Comparison of ENCODE assay signal across 8 cellular contexts in the genomic region with DNA sequence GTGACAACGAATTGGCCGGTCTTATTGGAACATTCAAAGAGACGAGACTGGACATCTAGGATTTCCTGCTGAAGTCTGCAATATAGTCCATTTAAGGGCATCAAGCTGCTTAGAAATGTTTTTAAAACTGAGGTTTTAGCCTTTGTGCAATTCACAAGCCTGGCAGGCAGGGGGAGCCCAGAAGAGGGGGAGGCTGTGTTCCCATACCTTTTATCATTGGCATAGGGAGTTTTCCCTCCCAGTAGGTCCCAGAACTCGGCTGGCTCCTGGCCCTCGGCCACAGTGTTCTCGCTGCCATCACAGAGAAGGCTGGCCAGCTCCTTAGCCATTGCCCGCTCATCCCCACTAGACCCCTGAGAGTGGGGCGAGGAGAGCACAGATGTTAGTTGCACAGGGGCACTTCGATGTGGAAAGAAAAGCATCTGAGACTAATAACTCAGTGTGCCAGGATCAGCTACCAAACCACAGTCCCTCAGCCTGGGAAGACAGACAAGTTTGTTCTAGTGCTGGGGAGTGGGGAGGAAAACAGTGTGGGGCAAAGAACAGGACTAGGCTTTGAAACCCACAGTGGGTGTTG. TPM values are rescaled to one million over a fixed set of nuclear protein-coding genes. Genes with fewer than 3 reads are reported as not detected.
DNase-seq lines count a peak whose midpoint lies in the region; ATAC-seq, FAIRE-seq and TF ChIP-seq lines count a peak whose summit lies in the region.

No MANE protein-coding gene starts in this region.

- FAIRE-seq in keratinocyte (lab: Jason Lieb, UNC) = peak; percentile 39

- peak overlapping the region; percentile 43 for H2AFZ ChIP-seq in keratinocyte (ENCODE audit: control insufficient read depth, low read length)

- no peak overlapping the region for H3K4me2 ChIP-seq in keratinocyte (ENCODE audit: control insufficient read depth, extremely low read depth, insufficient read depth, low read depth, low read length)

- dilution Hi-C loops in keratinocyte (cut with MboI; ENCODE audit: extremely low pct_ligation_motif_present, low sequenced_read_pairs) = no loop called here

- H3K79me2 ChIP-seq in keratinocyte (ENCODE audit: control insufficient read depth, insufficient read depth, low read length) = no peaks in the 10 kb centered on the region

- ATAC-seq in HG02610 (IDR thresholded peaks at IDR 0.05; ENCODE audit: unreplicated experiment) = peak; percentile 53

- H3K36me3 ChIP-seq in brain microvascular endothelial cell (replicated peaks) (peaks cover 23% of the 10 kb centered on the region), keratinocyte (ENCODE audit: control insufficient read depth in 2 of 2, extremely low read depth in 1 of 2, insufficient read depth in 2 of 2, low read length in 2 of 2) (peaks cover 3 to 27% of the 10 kb centered on the region in 2 experiments)

- no peak overlapping the region for H3K27ac ChIP-seq in brain microvascular endothelial cell
- no peak overlapping the region for H3K27ac ChIP-seq in keratinocyte (ENCODE audit: control insufficient read depth, insufficient read depth, low read length)

- DNase-seq in Caki2 (ENCODE audit: low read depth) (peak; percentile 31), RPMI7951 (ENCODE audit: low read depth) (peak; percentile 41), brain microvascular endothelial cell (peak; percentile 36), keratinocyte (ENCODE audit: low read depth, low spot score) (no peak), 8988T (no peak), NCI-H2107 (lab: John Stamatoyannopoulos, UW) (no peak)
- peak; percentile 26 for DNase-seq in stimulated activated naive CD4-positive, alpha-beta T cell treated with Interleukin-2 at 50 U/mL for 16 hours (lab: John Stamatoyannopoulos, UW)

- H3K4me3 ChIP-seq in brain microvascular endothelial cell (ENCODE audit: low read depth, low read length) = no peak overlapping the region
- no peak overlapping the region for H3K4me3 ChIP-seq in keratinocyte (ENCODE audit: control insufficient read depth in 2 of 3, extremely low read depth in 1 of 3, insufficient read depth in 2 of 3, low read depth in 1 of 3, low read length in 3 of 3)

- H3K9me3 ChIP-seq in keratinocyte (ENCODE audit: control insufficient read depth, low read depth, low read length) = no peaks in the 10 kb centered on the region

- TF ChIP-seq CTCF in brain microvascular endothelial cell (IDR thresholded peaks at IDR 0.05; ENCODE audit: low read depth, low read length, missing control alignments) = peak; percentile 91
- peak; percentile 74 to 90 (median 87) for TF ChIP-seq CTCF in keratinocyte (optimal IDR thresholded peaks at IDR 0.05 in 1 of 3, IDR thresholded peaks at IDR 0.05 in 1 of 3, conservative IDR thresholded peaks at IDR 0.05 in 1 of 3; ENCODE audit: extremely low read depth in 1 of 3, insufficient read depth in 2 of 3, low read length in 3 of 3)

- H3K27me3 ChIP-seq in brain microvascular endothelial cell (replicated peaks) (no peaks in the 10 kb centered on the region), keratinocyte (ENCODE audit: control insufficient read depth, extremely low read depth, insufficient read depth, low read length) (no peaks in the 10 kb centered on the region)

- in situ Hi-C loops in Caki2 (cut with HindIII; ENCODE audit: low pct_unique_long_range_greater_than_20kb, low sequenced_read_pairs) = no loop called here
- in situ Hi-C loops in brain microvascular endothelial cell (cut with HindIII; ENCODE audit: low pct_ligation_motif_present, low sequenced_read_pairs) = no loop called here

- no peak overlapping the region for H3K9ac ChIP-seq in keratinocyte (ENCODE audit: control insufficient read depth, extremely low read depth, insufficient read depth, low read length)

- no peaks in the 10 kb centered on the region for H3K9me1 ChIP-seq in keratinocyte (ENCODE audit: control insufficient read depth, extremely low read depth, insufficient read depth, low read length)

- H3K4me1 ChIP-seq in keratinocyte (ENCODE audit: control insufficient read depth, extremely low read depth, insufficient read depth, low read length) = no peaks in the 10 kb centered on the region

- H4K20me1 ChIP-seq in keratinocyte (ENCODE audit: control insufficient read depth, extremely low read depth, insufficient read depth, low read length) = no peaks in the 10 kb centered on the region

RNA-seq across cellular contexts. Expression of a gene that starts 15.1 kb away (rescaled TPM):
- total RNA-seq in Caki2 (2014; rRNA removed; shearing (Covaris generic); ENCODE audit: low replicate concordance) = not detected in 2 replicates
- 1.3 and 1.8 TPM in 2 replicates for total RNA-seq in RPMI7951 (2014; rRNA removed; shearing (Covaris generic))
- 0.27 to 1.3 TPM (median 1.3 TPM) in 3 replicates for polyA plus RNA-seq in keratinocyte
- 1.9 TPM for polyA plus RNA-seq in keratinocyte (2011; ENCODE audit: low read depth)
- polyA plus RNA-seq in keratinocyte (2011; cell fraction: cytosol; rRNA removed) = 0.14 and 0.49 TPM in 2 replicates
- 5.3 and 5.4 TPM in 2 replicates for polyA plus RNA-seq in keratinocyte (2011; cell fraction: nucleus; rRNA removed)
- 0.66 and 2.7 TPM in 2 replicates for polyA plus RNA-seq in keratinocyte (2012; ENCODE audit: low replicate concordance)
- 1.3 to 2.7 TPM in 2 of 3 replicates, not detected in the other for polyA minus RNA-seq in keratinocyte
- not detected for polyA minus RNA-seq in keratinocyte (2011; cell fraction: cytosol; rRNA and poly(A)+ RNA removed)
- 1.2 and 1.3 TPM in 2 replicates for polyA minus RNA-seq in keratinocyte (2011; cell fraction: nucleus; rRNA and poly(A)+ RNA removed)

RNA-seq across cellular contexts. Expression of a gene that starts 20.8 kb away (rescaled TPM):
- 25.5 and 49.0 TPM in 2 replicates for total RNA-seq in Caki2 (2014; rRNA removed; shearing (Covaris generic); ENCODE audit: low replicate concordance)
- total RNA-seq in RPMI7951 (2014; rRNA removed; shearing (Covaris generic)) = 43.1 and 48.8 TPM in 2 replicates
- polyA plus RNA-seq in keratinocyte = 20.4 to 30.5 TPM (median 21.0 TPM) in 3 replicates
- polyA plus RNA-seq in keratinocyte (2011; ENCODE audit: low read depth) = 21.3 TPM
- polyA plus RNA-seq in keratinocyte (2011; cell fraction: cytosol; rRNA removed) = 12.9 and 16.0 TPM in 2 replicates
- polyA plus RNA-seq in keratinocyte (2011; cell fraction: nucleus; rRNA removed) = 19.2 and 21.7 TPM in 2 replicates
- polyA plus RNA-seq in keratinocyte (2012; ENCODE audit: low replicate concordance) = 26.7 and 28.8 TPM in 2 replicates
- 4.7 to 7.1 TPM (median 5.6 TPM) in 3 replicates for polyA minus RNA-seq in keratinocyte
- polyA minus RNA-seq in keratinocyte (2011; cell fraction: cytosol; rRNA and poly(A)+ RNA removed) = 11.1 TPM
- 4.6 and 4.7 TPM in 2 replicates for polyA minus RNA-seq in keratinocyte (2011; cell fraction: nucleus; rRNA and poly(A)+ RNA removed)

RNA-seq across cellular contexts. Expression of a gene that starts 31.0 kb away (rescaled TPM):
- 10.5 and 12.6 TPM in 2 replicates for total RNA-seq in Caki2 (2014; rRNA removed; shearing (Covaris generic); ENCODE audit: low replicate concordance)
- total RNA-seq in RPMI7951 (2014; rRNA removed; shearing (Covaris generic)) = 5.3 and 6.6 TPM in 2 replicates
- polyA plus RNA-seq in keratinocyte = 5.4 to 7.7 TPM (median 6.5 TPM) in 3 replicates
- 1.0 TPM for polyA plus RNA-seq in keratinocyte (2011; ENCODE audit: low read depth)
- polyA plus RNA-seq in keratinocyte (2011; cell fraction: cytosol; rRNA removed) = 5.2 and 8.8 TPM in 2 replicates
- polyA plus RNA-seq in keratinocyte (2011; cell fraction: nucleus; rRNA removed) = 5.4 and 6.5 TPM in 2 replicates
- 3.5 and 4.8 TPM in 2 replicates for polyA plus RNA-seq in keratinocyte (2012; ENCODE audit: low replicate concordance)
- polyA minus RNA-seq in keratinocyte = 5.3 to 11.1 TPM (median 9.7 TPM) in 3 replicates
- 3.3 TPM for polyA minus RNA-seq in keratinocyte (2011; cell fraction: cytosol; rRNA and poly(A)+ RNA removed)
- 2.1 and 2.6 TPM in 2 replicates for polyA minus RNA-seq in keratinocyte (2011; cell fraction: nucleus; rRNA and poly(A)+ RNA removed)

RNA-seq across cellular contexts. Expression of a gene that starts 31.5 kb away (rescaled TPM):
- total RNA-seq in Caki2 (2014; rRNA removed; shearing (Covaris generic); ENCODE audit: low replicate concordance) = 30.4 and 118 TPM in 2 replicates
- 8.8 and 11.2 TPM in 2 replicates for total RNA-seq in RPMI7951 (2014; rRNA removed; shearing (Covaris generic))
- 24.3 to 25.5 TPM (median 24.5 TPM) in 3 replicates for polyA plus RNA-seq in keratinocyte
- polyA plus RNA-seq in keratinocyte (2011; ENCODE audit: low read depth) = 4.7 TPM
- polyA plus RNA-seq in keratinocyte (2011; cell fraction: cytosol; rRNA removed) = 14.9 and 17.4 TPM in 2 replicates
- polyA plus RNA-seq in keratinocyte (2011; cell fraction: nucleus; rRNA removed) = 25.0 and 25.7 TPM in 2 replicates
- polyA plus RNA-seq in keratinocyte (2012; ENCODE audit: low replicate concordance) = 20.5 and 24.2 TPM in 2 replicates
- polyA minus RNA-seq in keratinocyte = 18.9 to 42.7 TPM (median 23.0 TPM) in 3 replicates
- polyA minus RNA-seq in keratinocyte (2011; cell fraction: cytosol; rRNA and poly(A)+ RNA removed) = 13.6 TPM
- 9.8 and 12.8 TPM in 2 replicates for polyA minus RNA-seq in keratinocyte (2011; cell fraction: nucleus; rRNA and poly(A)+ RNA removed)

RNA-seq across cellular contexts. Expression of a gene that starts 36.5 kb away (rescaled TPM):
- total RNA-seq in Caki2 (2014; rRNA removed; shearing (Covaris generic); ENCODE audit: low replicate concordance) = 0.07 and 0.46 TPM in 2 replicates
- total RNA-seq in RPMI7951 (2014; rRNA removed; shearing (Covaris generic)) = 1.1 and 1.2 TPM in 2 replicates
- polyA plus RNA-seq in keratinocyte = 19.0 to 40.5 TPM (median 33.6 TPM) in 3 replicates
- polyA plus RNA-seq in keratinocyte (2011; ENCODE audit: low read depth) = 2.2 TPM
- polyA plus RNA-seq in keratinocyte (2011; cell fraction: cytosol; rRNA removed) = 19.7 and 19.8 TPM in 2 replicates
- polyA plus RNA-seq in keratinocyte (2011; cell fraction: nucleus; rRNA removed) = 43.4 and 50.3 TPM in 2 replicates
- polyA plus RNA-seq in keratinocyte (2012; ENCODE audit: low replicate concordance) = 5.4 and 33.7 TPM in 2 replicates
- polyA minus RNA-seq in keratinocyte = 14.0 to 33.1 TPM (median 26.7 TPM) in 3 replicates
- polyA minus RNA-seq in keratinocyte (2011; cell fraction: cytosol; rRNA and poly(A)+ RNA removed) = 30.1 TPM
- 13.7 and 14.6 TPM in 2 replicates for polyA minus RNA-seq in keratinocyte (2011; cell fraction: nucleus; rRNA and poly(A)+ RNA removed)

Comparison
In these comparisons a context has a peak if more than half of its experiments do, and no peak if none do; other contexts are left out.
1. DNase-seq: peak in Caki2 (single experiment), RPMI7951 (single experiment), brain microvascular endothelial cell (single experiment) and stimulated activated naive CD4-positive, alpha-beta T cell treated with Interleukin-2 at 50 U/mL for 16 hours (single experiment); none in keratinocyte (single experiment), 8988T (single experiment) and NCI-H2107 (single experiment).